Comparison of ENCODE assay signal across 20 cellular contexts in the genomic region with DNA sequence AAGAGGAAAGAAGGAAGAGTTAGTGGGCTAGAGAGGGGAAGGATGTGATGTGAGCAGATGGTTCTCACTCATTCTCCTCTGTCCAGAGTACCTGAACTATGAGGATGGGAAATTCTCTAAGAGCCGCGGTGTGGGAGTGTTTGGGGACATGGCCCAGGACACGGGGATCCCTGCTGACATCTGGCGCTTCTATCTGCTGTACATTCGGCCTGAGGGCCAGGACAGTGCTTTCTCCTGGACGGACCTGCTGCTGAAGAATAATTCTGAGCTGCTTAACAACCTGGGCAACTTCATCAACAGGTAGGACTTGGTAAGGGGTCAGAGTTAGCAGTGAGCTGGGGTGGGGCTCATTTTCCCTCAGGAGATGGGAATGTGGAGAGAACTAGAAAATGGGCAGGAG. TPM values are rescaled to one million over a fixed set of nuclear protein-coding genes. Genes with fewer than 3 reads are reported as not detected.
DNase-seq lines count a peak whose midpoint lies in the region; ATAC-seq and TF ChIP-seq lines count a peak whose summit lies in the region.
"Had no signal": no experiment of that assay in that cellular context is flagged by ENCODE, and none has a peak within 500 bp of the region (broad histone marks: within the 10 kb centered on the region; RNA-seq: fewer than 3 reads in every experiment).

No MANE protein-coding gene starts in this region.

- TF ChIP-seq POLR2A in erythroblast (IDR thresholded peaks at IDR 0.05; ENCODE audit: low read length) = no peak

- intact Hi-C loops in CD4-positive, alpha-beta memory T cell (cut with micrococcal nuclease) = no loop called here
- intact Hi-C loops in activated CD8-positive, alpha-beta T cell treated with anti-CD3 and anti-CD28 coated beads for 36 hours (cut with micrococcal nuclease) = no loop called here
- intact Hi-C loops in psoas muscle (cut with DNase I) = no loop called here

- H3K27ac Mint-ChIP-seq in CD4-positive, alpha-beta memory T cell = peak overlapping the region; percentile 9 to 80 (median 66)
- peak overlapping the region; percentile 57 for H3K27ac Mint-ChIP-seq in activated CD8-positive, alpha-beta T cell treated with anti-CD3 and anti-CD28 coated beads for 36 hours
- H3K27ac Mint-ChIP-seq in memory B cell = peak overlapping the region; percentile 40
- H3K27ac Mint-ChIP-seq: activated naive CD4-positive, alpha-beta T cell treated with anti-CD3 and anti-CD28 coated beads, Interleukin-2, amount 10 ng/mL, durations not matched to agents 7 days and 5 days; H9; WTC11 had no signal

- H3K9me3 Mint-ChIP-seq in CD4-positive, alpha-beta memory T cell = no peaks in the 10 kb centered on the region
- H3K9me3 Mint-ChIP-seq in activated CD8-positive, alpha-beta T cell treated with anti-CD3 and anti-CD28 coated beads for 36 hours = no peaks in the 10 kb centered on the region
- no peaks in the 10 kb centered on the region for H3K9me3 Mint-ChIP-seq in memory B cell
- H3K9me3 Mint-ChIP-seq: activated naive CD4-positive, alpha-beta T cell treated with anti-CD3 and anti-CD28 coated beads, Interleukin-2, amount 10 ng/mL, durations not matched to agents 7 days and 5 days; WTC11 had no signal

- peaks cover 6% of the 10 kb centered on the region for H3K4me1 ChIP-seq in CD4-positive, alpha-beta memory T cell (ENCODE audit: insufficient read depth, low read length)
- H3K4me1 ChIP-seq in psoas muscle = peaks cover 8% of the 10 kb centered on the region

- no peak overlapping the region for H3K4me3 ChIP-seq in CD4-positive, alpha-beta memory T cell (ENCODE audit: low read length in 2 of 2)
- no peak overlapping the region for H3K4me3 ChIP-seq in psoas muscle
- H3K4me3 ChIP-seq: body of pancreas, heart left ventricle, left lung, SK-N-MC, upper lobe of right lung had no signal

- no peak overlapping the region for H3K4me3 Mint-ChIP-seq in CD4-positive, alpha-beta memory T cell
- no peak overlapping the region for H3K4me3 Mint-ChIP-seq in activated CD8-positive, alpha-beta T cell treated with anti-CD3 and anti-CD28 coated beads for 36 hours
- H3K4me3 Mint-ChIP-seq in memory B cell = no peak overlapping the region
- H3K4me3 Mint-ChIP-seq: activated naive CD4-positive, alpha-beta T cell treated with anti-CD3 and anti-CD28 coated beads, Interleukin-2, amount 10 ng/mL, durations not matched to agents 7 days and 5 days; H9; WTC11 had no signal

- H3K36me3 Mint-ChIP-seq in CD4-positive, alpha-beta memory T cell = peaks cover 51 to 78% of the 10 kb centered on the region in 2 donors
- H3K36me3 Mint-ChIP-seq in activated CD8-positive, alpha-beta T cell treated with anti-CD3 and anti-CD28 coated beads for 36 hours (ENCODE audit: low read depth) = peaks cover 68% of the 10 kb centered on the region
- peaks cover 37% of the 10 kb centered on the region for H3K36me3 Mint-ChIP-seq in memory B cell

- no peaks in the 10 kb centered on the region for H3K9me3 ChIP-seq in CD4-positive, alpha-beta memory T cell (ENCODE audit: control insufficient read depth in 1 of 2, low read length in 2 of 2)
- no peaks in the 10 kb centered on the region for H3K9me3 ChIP-seq in psoas muscle
- H3K9me3 ChIP-seq: body of pancreas, heart left ventricle, left lung, upper lobe of right lung had no signal

- H3K36me3 ChIP-seq in CD4-positive, alpha-beta memory T cell (ENCODE audit: insufficient read depth, low read length) = peaks cover 71% of the 10 kb centered on the region
- peaks cover 18 to 91% of the 10 kb centered on the region in 2 donors for H3K36me3 ChIP-seq in psoas muscle (ENCODE audit: insufficient read depth in 1 of 2, low read depth in 1 of 2)

- H3K27me3 Mint-ChIP-seq in CD4-positive, alpha-beta memory T cell = no peaks in the 10 kb centered on the region
- no peaks in the 10 kb centered on the region for H3K27me3 Mint-ChIP-seq in activated CD8-positive, alpha-beta T cell treated with anti-CD3 and anti-CD28 coated beads for 36 hours
- H3K27me3 Mint-ChIP-seq in memory B cell = no peaks in the 10 kb centered on the region
- H3K27me3 Mint-ChIP-seq: activated naive CD4-positive, alpha-beta T cell treated with anti-CD3 and anti-CD28 coated beads, Interleukin-2, amount 10 ng/mL, durations not matched to agents 7 days and 5 days had no signal

- CTCF ChIA-PET in CD4-positive, alpha-beta memory T cell (lab: Charles Lee; ENCODE audit: partially characterized antibody) = interaction anchor here (0.7 to 1.2 kb wide), 4 partner anchors 8 to 70 kb away, joined by 3 read pairs; a partner anchor contains a TSS
- CTCF ChIA-PET in activated CD8-positive, alpha-beta T cell treated with anti-CD3 and anti-CD28 coated beads for 36 hours (lab: Charles Lee) = interaction anchor here (1.0 kb wide), 1 partner anchor 54 kb away, joined by 3 read pairs; a partner anchor contains a TSS

- no peak for ATAC-seq in activated CD8-positive, alpha-beta T cell treated with anti-CD3 and anti-CD28 coated beads for 36 hours
- ATAC-seq in memory B cell (ENCODE audit: low read depth) (no peak), psoas muscle (no peak)
- ATAC-seq: body of pancreas, left lung, upper lobe of right lung, WTC11 had no signal

- H3K27ac ChIP-seq in 22Rv1 (peak overlapping the region; percentile 100; the same call in 1 of the 2 replicates), psoas muscle (no peak overlapping the region)
- H3K27ac ChIP-seq in CD4-positive, alpha-beta memory T cell (ENCODE audit: low read depth, low read length) = no peak overlapping the region
- H3K27ac ChIP-seq: heart left ventricle, left lung, SK-N-MC, upper lobe of right lung had no signal

- peaks cover 1 to 8% (median 3%) of the 10 kb centered on the region in 4 donors for H3K4me1 Mint-ChIP-seq in CD4-positive, alpha-beta memory T cell
- peaks cover 16% of the 10 kb centered on the region for H3K4me1 Mint-ChIP-seq in activated CD8-positive, alpha-beta T cell treated with anti-CD3 and anti-CD28 coated beads for 36 hours (ENCODE audit: low read depth)
- H3K4me1 Mint-ChIP-seq in memory B cell = peaks cover 4% of the 10 kb centered on the region
- H3K4me1 Mint-ChIP-seq: WTC11 had no signal

- no peaks in the 10 kb centered on the region for H3K27me3 ChIP-seq in CD4-positive, alpha-beta memory T cell (ENCODE audit: insufficient read depth, low read length)
- no peaks in the 10 kb centered on the region for H3K27me3 ChIP-seq in psoas muscle (ENCODE audit: insufficient read depth in 3 of 3, low read length in 2 of 3)
- H3K27me3 ChIP-seq: body of pancreas, heart left ventricle, left lung, upper lobe of right lung had no signal

- DNase-seq in CD4-positive, alpha-beta memory T cell = no peak
- DNase-seq in activated CD8-positive, alpha-beta T cell treated with anti-CD3 and anti-CD28 coated beads for 36 hours = no peak
- DNase-seq in memory B cell (ENCODE audit: low spot score in 2 of 2) = no peak
- no peak for DNase-seq in erythroblast (lab: John Stamatoyannopoulos, UW)
- DNase-seq in NCI-H2171 (lab: John Stamatoyannopoulos, UW) = no peak
- no peak for DNase-seq in psoas muscle
- DNase-seq in AG08396 (ENCODE audit: low spot score) = no peak
- DNase-seq: activated naive CD4-positive, alpha-beta T cell treated with anti-CD3 and anti-CD28 coated beads, Interleukin-2, amount 10 ng/mL, durations not matched to agents 7 days and 5 days; body of pancreas; H9; heart left ventricle; left lung; NCI-H2107; NCI-H510A treated with DMSO at 0.1 percent for 48 hours; small intestine; stimulated activated CD4-positive, alpha-beta T cell treated with anti-CD3 and anti-CD28 coated beads, Interleukin-2, amount 100 ng/mL, for 48 hours; upper lobe of right lung had no signal

- 86 to 96% (median 90%) methylated on average over 6 of the region's 6 CpGs for WGBS in psoas muscle, 3 donors

- TF ChIP-seq CTCF in 22Rv1 (IDR thresholded peaks at IDR 0.05) = no peak
- no peak for TF ChIP-seq CTCF in activated CD8-positive, alpha-beta T cell treated with anti-CD3 and anti-CD28 coated beads for 36 hours (IDR thresholded peaks at IDR 0.05)
- TF ChIP-seq CTCF in psoas muscle (IDR thresholded peaks at IDR 0.05) = no peak

- POLR2A ChIA-PET in CD4-positive, alpha-beta memory T cell (lab: Charles Lee; ENCODE audit: partially characterized antibody) = interaction anchor here (1.2 to 1.5 kb wide), 2 partner anchors 8 to 9 kb away, joined by 3 to 4 read pairs; a partner anchor contains a TSS
- POLR2A ChIA-PET in activated CD8-positive, alpha-beta T cell treated with anti-CD3 and anti-CD28 coated beads for 36 hours (lab: Charles Lee) = interaction anchor here (0.7 to 2.0 kb wide), 4 partner anchors 8 to 33 kb away, joined by 3 to 6 read pairs (median 4); a partner anchor contains a TSS

RNA-seq across cellular contexts. Expression of a gene that starts 7.6 kb away (rescaled TPM):
- total RNA-seq in CD4-positive, alpha-beta memory T cell = 10 to 100 TPM; 38.5 to 40.8 TPM
- polyA plus RNA-seq in CD4-positive, alpha-beta memory T cell = 10 to 100 TPM; 15.4 to 22.8 TPM
- total RNA-seq in activated CD8-positive, alpha-beta T cell treated with anti-CD3 and anti-CD28 coated beads for 36 hours = 10 to 100 TPM; 28.0 TPM
- total RNA-seq in psoas muscle = 10 to 100 TPM; 11.1 to 59.5 (median 19.6) TPM
- 100 to 1,000 TPM in 1 of 3 donors, 10 to 100 TPM in 2; 62.5 to 224 (median 68.9) TPM for polyA plus RNA-seq in psoas muscle

RNA-seq across cellular contexts. Expression of a gene that starts 10.0 kb away (rescaled TPM):
- 100 to 1,000 TPM in 1 of 2 experiments, 10 to 100 TPM in 1; 97.4 to 103 TPM for total RNA-seq in CD4-positive, alpha-beta memory T cell
- polyA plus RNA-seq in CD4-positive, alpha-beta memory T cell = 1 to 10 TPM in 1 of 2 donors, under 1 TPM in 1; 0.16 to 2.6 TPM
- 10 to 100 TPM; 46.5 to 47.3 TPM for total RNA-seq in activated CD8-positive, alpha-beta T cell treated with anti-CD3 and anti-CD28 coated beads for 36 hours
- total RNA-seq in psoas muscle = 10 to 100 TPM; 29.5 to 52.9 (median 39.5) TPM
- 10 to 100 TPM; 11.6 to 18.4 (median 17.5) TPM for polyA plus RNA-seq in psoas muscle

RNA-seq across cellular contexts. Expression of a gene that starts 24.8 kb away (rescaled TPM):
- 100 to 1,000 TPM; 224 to 242 TPM for total RNA-seq in CD4-positive, alpha-beta memory T cell
- polyA plus RNA-seq in CD4-positive, alpha-beta memory T cell = 100 to 1,000 TPM in 1 of 2 donors, 10 to 100 TPM in 1; 84.8 to 114 TPM
- 100 to 1,000 TPM; 343 to 345 TPM for total RNA-seq in activated CD8-positive, alpha-beta T cell treated with anti-CD3 and anti-CD28 coated beads for 36 hours
- total RNA-seq in psoas muscle = 10 to 100 TPM; 68.6 to 88.0 (median 83.7) TPM
- polyA plus RNA-seq in psoas muscle = 10 to 100 TPM; 41.2 to 97.4 (median 77.7) TPM

RNA-seq across cellular contexts. Expression of a gene that starts 33.0 kb away (rescaled TPM):
- total RNA-seq in CD4-positive, alpha-beta memory T cell = 100 to 1,000 TPM; 266 to 278 TPM
- polyA plus RNA-seq in CD4-positive, alpha-beta memory T cell = 100 to 1,000 TPM; 206 to 216 TPM
- 100 to 1,000 TPM; 125 to 128 TPM for total RNA-seq in activated CD8-positive, alpha-beta T cell treated with anti-CD3 and anti-CD28 coated beads for 36 hours
- total RNA-seq in psoas muscle = 1 to 10 TPM; 1.3 to 5.4 (median 4.1) TPM
- 1 to 10 TPM in 2 of 3 donors, under 1 TPM in 1; 0.91 to 2.0 (median 1.4) TPM for polyA plus RNA-seq in psoas muscle

RNA-seq across cellular contexts. Expression of a gene that starts 34.3 kb away (rescaled TPM):
- 10 to 100 TPM; 69.4 to 70.7 TPM for total RNA-seq in CD4-positive, alpha-beta memory T cell
- polyA plus RNA-seq in CD4-positive, alpha-beta memory T cell = 10 to 100 TPM; 67.4 to 86.2 TPM
- 10 to 100 TPM; 66.2 to 68.6 TPM for total RNA-seq in activated CD8-positive, alpha-beta T cell treated with anti-CD3 and anti-CD28 coated beads for 36 hours
- total RNA-seq in psoas muscle = 100 to 1,000 TPM in 2 of 4 donors, 10 to 100 TPM in 2; 91.0 to 128 (median 103) TPM
- polyA plus RNA-seq in psoas muscle = 100 to 1,000 TPM; 107 to 165 (median 123) TPM
